ENCODE assay signal across 1 cellular context in genomic region chr6:135052939-135053338, GRCh38.
TF ChIP-seq lines count a peak whose summit lies in the region.

No MANE protein-coding gene starts in this region.

TF ChIP-seq in H1, 55 proteins besides CTCF, POLR2A, EP300 and RAD21:
- TF ChIP-seq POLR2AphosphoS5 (IDR thresholded peaks at IDR 0.05; ENCODE audit: low read depth, low read length) (no peak), PHF8 (conservative IDR thresholded peaks at IDR 0.05; ENCODE audit: low read depth, low read length) (no peak), YY1 (IDR thresholded peaks at IDR 0.05; ENCODE audit: low read depth, low read length) (no peak), CTBP2 (IDR thresholded peaks at IDR 0.05; ENCODE audit: borderline replicate concordance, insufficient read depth, insufficient read length, low read length) (no peak), TCF12 (IDR thresholded peaks at IDR 0.05; ENCODE audit: low read depth, low read length) (no peak), CHD7 (IDR thresholded peaks at IDR 0.05; ENCODE audit: insufficient replicate concordance, low read length) (no peak), RNF2 (IDR thresholded peaks at IDR 0.05; ENCODE audit: borderline replicate concordance, low read depth, low read length, missing control alignments, poor library complexity, severe bottlenecking) (no peak), CHD1 (IDR thresholded peaks at IDR 0.05; ENCODE audit: low read depth, low read length) (no peak), NRF1 (IDR thresholded peaks at IDR 0.05; ENCODE audit: low read depth, low read length) (no peak), BRCA1 (IDR thresholded peaks at IDR 0.05; ENCODE audit: low read depth, low read length) (no peak), SUZ12 (IDR thresholded peaks at IDR 0.05; ENCODE audit: low read length) (no peak), JUN (IDR thresholded peaks at IDR 0.05; ENCODE audit: low read depth, low read length) (no peak), SIN3A (conservative IDR thresholded peaks at IDR 0.05 in 1 of 2, IDR thresholded peaks at IDR 0.05 in 1 of 2; ENCODE audit: low read depth in 1 of 2, low read length in 2 of 2) (no peak), SP2 (IDR thresholded peaks at IDR 0.05; ENCODE audit: low read length) (no peak), ATF2 (IDR thresholded peaks at IDR 0.05; ENCODE audit: low read length) (no peak), TBP (IDR thresholded peaks at IDR 0.05; ENCODE audit: low read depth, low read length) (no peak), KDM4A (IDR thresholded peaks at IDR 0.05; ENCODE audit: low read depth, low read length, severe bottlenecking) (no peak), POU5F1 (IDR thresholded peaks at IDR 0.05; ENCODE audit: low read depth, low read length) (no peak), MAX (IDR thresholded peaks at IDR 0.05) (no peak), KDM5A (IDR thresholded peaks at IDR 0.05; ENCODE audit: low read length) (no peak)
